1 cellular context compared by ENCODE assay signal in the genomic region with DNA sequence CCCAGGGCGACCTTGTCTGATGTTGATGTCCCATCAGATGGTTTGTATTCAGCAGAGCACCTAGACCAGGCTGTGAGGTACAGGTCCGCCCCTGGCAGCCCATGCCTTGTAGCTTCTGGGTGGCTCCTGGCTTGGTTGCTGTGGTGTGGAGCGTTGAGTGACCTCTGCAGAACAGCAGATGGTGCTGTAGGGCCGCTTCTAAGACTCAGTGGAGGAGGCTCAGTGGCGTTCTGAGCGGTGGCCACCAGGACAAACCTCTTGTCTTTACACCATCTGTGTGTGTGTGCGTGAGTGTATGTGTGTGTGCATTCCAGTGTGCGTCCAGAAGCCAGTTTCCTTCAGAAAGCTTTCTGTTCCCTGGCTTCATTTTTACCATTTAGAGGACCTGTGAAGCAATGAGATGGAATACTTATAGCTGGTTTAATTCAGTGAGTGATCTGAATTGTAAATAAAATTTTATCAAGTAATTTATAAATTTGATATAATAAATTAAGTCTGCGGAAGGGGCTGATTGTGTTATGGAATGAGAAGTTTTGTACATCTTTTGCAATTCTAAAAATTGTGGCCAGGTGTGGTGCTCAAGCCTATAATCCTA.
TF ChIP-seq lines count a peak whose summit lies in the region.

No MANE protein-coding gene starts in this region.

TF ChIP-seq in K562, 482 proteins besides CTCF, POLR2A, EP300 and RAD21 (continued from another document and continues in another):
- TF ChIP-seq, protein P1, sequence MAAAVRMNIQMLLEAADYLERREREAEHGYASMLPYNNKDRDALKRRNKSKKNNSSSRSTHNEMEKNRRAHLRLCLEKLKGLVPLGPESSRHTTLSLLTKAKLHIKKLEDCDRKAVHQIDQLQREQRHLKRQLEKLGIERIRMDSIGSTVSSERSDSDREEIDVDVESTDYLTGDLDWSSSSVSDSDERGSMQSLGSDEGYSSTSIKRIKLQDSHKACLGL (CRISPR knock-in tag; IDR thresholded peaks at IDR 0.05; ENCODE audit: borderline replicate concordance, poor library complexity, severe bottlenecking) = no peak
- TF ChIP-seq ZNF431 (CRISPR knock-in tag; IDR thresholded peaks at IDR 0.05) (no peak), EP400 (IDR thresholded peaks at IDR 0.05) (no peak), PHTF2 (CRISPR knock-in tag; IDR thresholded peaks at IDR 0.05) (no peak), ZNF696 (CRISPR knock-in tag; conservative IDR thresholded peaks at IDR 0.05) (no peak), ZNF232 (CRISPR knock-in tag; IDR thresholded peaks at IDR 0.05) (no peak), FOSL1 (tag; conservative IDR thresholded peaks at IDR 0.05) (no peak), WHSC1 (IDR thresholded peaks at IDR 0.05; ENCODE audit: low read length) (no peak), ZNF76 (CRISPR knock-in tag; IDR thresholded peaks at IDR 0.05; ENCODE audit: borderline replicate concordance) (no peak), KLF16 (IDR thresholded peaks at IDR 0.05) (no peak), TEAD4 (IDR thresholded peaks at IDR 0.05; ENCODE audit: low read length) (0 out of 2 replicates have a peak, but pooled peaks have one; percentile 52), TEAD4 (CRISPR knock-in tag; IDR thresholded peaks at IDR 0.05; ENCODE audit: borderline replicate concordance) (no peak), MTA1 (IDR thresholded peaks at IDR 0.05; ENCODE audit: borderline replicate concordance) (no peak), MECOM (CRISPR knock-in tag; IDR thresholded peaks at IDR 0.05) (no peak), MYBL2 (IDR thresholded peaks at IDR 0.05; ENCODE audit: low read depth) (no peak), MYBL2 (CRISPR knock-in tag; IDR thresholded peaks at IDR 0.05; ENCODE audit: borderline replicate concordance) (no peak), NFIX (CRISPR knock-in tag; IDR thresholded peaks at IDR 0.05; ENCODE audit: low read depth) (no peak), ATF7 (IDR thresholded peaks at IDR 0.05) (0 out of 2 replicates have a peak, but pooled peaks have one; percentile 37), ZNF668 (CRISPR knock-in tag; IDR thresholded peaks at IDR 0.05) (no peak), ZKSCAN3 (CRISPR knock-in tag; IDR thresholded peaks at IDR 0.05) (no peak), ZNF766 (CRISPR knock-in tag; conservative IDR thresholded peaks at IDR 0.05) (no peak), CTBP1 (IDR thresholded peaks at IDR 0.05; ENCODE audit: borderline replicate concordance) (peak; percentile 39; the same call in 1 of the 2 replicates), GTF2F1 (IDR thresholded peaks at IDR 0.05; ENCODE audit: low read depth, low read length) (no peak), KHSRP (IDR thresholded peaks at IDR 0.05) (no peak), ZNF384 (IDR thresholded peaks at IDR 0.05; ENCODE audit: low read depth, low read length) (peak; percentile 39; the same call in 1 of the 2 replicates), ZNF165 (CRISPR knock-in tag; IDR thresholded peaks at IDR 0.05; ENCODE audit: borderline replicate concordance) (no peak), NCOA4 (IDR thresholded peaks at IDR 0.05; ENCODE audit: partially characterized antibody) (no peak), RB1 (IDR thresholded peaks at IDR 0.05; ENCODE audit: low read depth) (peak; percentile 77; the same call in 1 of the 2 replicates), TEAD1 (CRISPR knock-in tag; IDR thresholded peaks at IDR 0.05) (peak; percentile 78 to 89), RBM17 (IDR thresholded peaks at IDR 0.05; ENCODE audit: borderline replicate concordance, low read depth, low read length) (no peak), SMARCE1 (IDR thresholded peaks at IDR 0.05) (no peak), NFYB (IDR thresholded peaks at IDR 0.05; ENCODE audit: extremely low read depth, insufficient read length) (no peak), CBX5 (IDR thresholded peaks at IDR 0.05; ENCODE audit: borderline replicate concordance, low read depth) (no peak), SAFB2 (IDR thresholded peaks at IDR 0.05; ENCODE audit: borderline replicate concordance, low read depth, low read length, severe bottlenecking) (no peak), TARDBP (IDR thresholded peaks at IDR 0.05) (peak; percentile 73; the same call in 1 of the 2 replicates), GABPB1 (CRISPR knock-in tag; IDR thresholded peaks at IDR 0.05) (peak; percentile 39; the same call in 1 of the 2 replicates), ZNF408 (CRISPR knock-in tag; IDR thresholded peaks at IDR 0.05; ENCODE audit: low read depth) (no peak), SREBF1 (IDR thresholded peaks at IDR 0.05; ENCODE audit: borderline replicate concordance, low read depth, low read length) (no peak), ZNF184 (CRISPR knock-in tag; IDR thresholded peaks at IDR 0.05) (no peak), ARHGAP35 (IDR thresholded peaks at IDR 0.05; ENCODE audit: partially characterized antibody) (no peak), BRF1 (IDR thresholded peaks at IDR 0.05; ENCODE audit: borderline replicate concordance, extremely low read depth, insufficient read length) (no peak), RFX5 (IDR thresholded peaks at IDR 0.05; ENCODE audit: low read depth, low read length) (no peak), SMARCB1 (IDR thresholded peaks at IDR 0.05; ENCODE audit: insufficient read length, low read depth) (no peak), PHF20 (IDR thresholded peaks at IDR 0.05; ENCODE audit: partially characterized antibody) (no peak), ILF3 (IDR thresholded peaks at IDR 0.05; ENCODE audit: borderline replicate concordance) (no peak), ELF4 (CRISPR knock-in tag; IDR thresholded peaks at IDR 0.05) (no peak), HCFC1 (IDR thresholded peaks at IDR 0.05; ENCODE audit: low read depth, low read length) (no peak), MAFG (tag; conservative IDR thresholded peaks at IDR 0.05) (no peak), FUS (optimal IDR thresholded peaks at IDR 0.05; ENCODE audit: low read depth, low read length) (no peak), ZNF212 (CRISPR knock-in tag; IDR thresholded peaks at IDR 0.05) (no peak), ZNF436 (CRISPR knock-in tag; IDR thresholded peaks at IDR 0.05) (no peak), TBL1XR1 (IDR thresholded peaks at IDR 0.05; ENCODE audit: low read length in 2 of 2) (no peak), CCAR2 (IDR thresholded peaks at IDR 0.05; ENCODE audit: low read depth, low read length) (no peak), EZH2 (IDR thresholded peaks at IDR 0.05; ENCODE audit: borderline replicate concordance, low read depth, low read length) (no peak), HOXB6 (CRISPR knock-in tag; IDR thresholded peaks at IDR 0.05; ENCODE audit: borderline replicate concordance) (0 out of 2 replicates have a peak, but pooled peaks have one; percentile 31), YBX1 (IDR thresholded peaks at IDR 0.05) (no peak), SMC3 (conservative IDR thresholded peaks at IDR 0.05; ENCODE audit: insufficient read depth, low read depth, low read length) (peak; percentile 97), PTBP1 (IDR thresholded peaks at IDR 0.05; ENCODE audit: low read depth, low read length) (no peak), ATF1 (CRISPR knock-in tag; IDR thresholded peaks at IDR 0.05) (no peak), ATF1 (tag; IDR thresholded peaks at IDR 0.05) (peak; percentile 35; the same call in 1 of the 2 replicates), ZNF444 (CRISPR knock-in tag; IDR thresholded peaks at IDR 0.05) (no peak), SLC30A9 (CRISPR knock-in tag; IDR thresholded peaks at IDR 0.05) (no peak), KLF6 (CRISPR knock-in tag; IDR thresholded peaks at IDR 0.05; ENCODE audit: borderline replicate concordance) (no peak), NR3C1 (CRISPR knock-in tag; IDR thresholded peaks at IDR 0.05) (no peak), ZNF24 (IDR thresholded peaks at IDR 0.05) (peak; percentile 47; the same call in 1 of the 2 replicates), ZNF75A (CRISPR knock-in tag; IDR thresholded peaks at IDR 0.05) (no peak), ARNT (IDR thresholded peaks at IDR 0.05) (peak in 1 of 2 experiments; percentile 34; a peak in 1 of 4 replicates)
- TF ChIP-seq, protein P2, sequence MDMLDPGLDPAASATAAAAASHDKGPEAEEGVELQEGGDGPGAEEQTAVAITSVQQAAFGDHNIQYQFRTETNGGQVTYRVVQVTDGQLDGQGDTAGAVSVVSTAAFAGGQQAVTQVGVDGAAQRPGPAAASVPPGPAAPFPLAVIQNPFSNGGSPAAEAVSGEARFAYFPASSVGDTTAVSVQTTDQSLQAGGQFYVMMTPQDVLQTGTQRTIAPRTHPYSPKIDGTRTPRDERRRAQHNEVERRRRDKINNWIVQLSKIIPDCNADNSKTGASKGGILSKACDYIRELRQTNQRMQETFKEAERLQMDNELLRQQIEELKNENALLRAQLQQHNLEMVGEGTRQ (CRISPR knock-in tag; IDR thresholded peaks at IDR 0.05) = no peak
- TF ChIP-seq, protein P3, sequence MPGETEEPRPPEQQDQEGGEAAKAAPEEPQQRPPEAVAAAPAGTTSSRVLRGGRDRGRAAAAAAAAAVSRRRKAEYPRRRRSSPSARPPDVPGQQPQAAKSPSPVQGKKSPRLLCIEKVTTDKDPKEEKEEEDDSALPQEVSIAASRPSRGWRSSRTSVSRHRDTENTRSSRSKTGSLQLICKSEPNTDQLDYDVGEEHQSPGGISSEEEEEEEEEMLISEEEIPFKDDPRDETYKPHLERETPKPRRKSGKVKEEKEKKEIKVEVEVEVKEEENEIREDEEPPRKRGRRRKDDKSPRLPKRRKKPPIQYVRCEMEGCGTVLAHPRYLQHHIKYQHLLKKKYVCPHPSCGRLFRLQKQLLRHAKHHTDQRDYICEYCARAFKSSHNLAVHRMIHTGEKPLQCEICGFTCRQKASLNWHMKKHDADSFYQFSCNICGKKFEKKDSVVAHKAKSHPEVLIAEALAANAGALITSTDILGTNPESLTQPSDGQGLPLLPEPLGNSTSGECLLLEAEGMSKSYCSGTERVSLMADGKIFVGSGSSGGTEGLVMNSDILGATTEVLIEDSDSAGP (CRISPR knock-in tag; IDR thresholded peaks at IDR 0.05) = no peak
- TF ChIP-seq, protein P4, sequence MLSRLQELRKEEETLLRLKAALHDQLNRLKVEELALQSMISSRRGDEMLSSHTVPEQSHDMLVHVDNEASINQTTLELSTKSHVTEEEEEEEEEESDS (CRISPR knock-in tag; IDR thresholded peaks at IDR 0.05) = no peak
- TF ChIP-seq, protein P5, sequence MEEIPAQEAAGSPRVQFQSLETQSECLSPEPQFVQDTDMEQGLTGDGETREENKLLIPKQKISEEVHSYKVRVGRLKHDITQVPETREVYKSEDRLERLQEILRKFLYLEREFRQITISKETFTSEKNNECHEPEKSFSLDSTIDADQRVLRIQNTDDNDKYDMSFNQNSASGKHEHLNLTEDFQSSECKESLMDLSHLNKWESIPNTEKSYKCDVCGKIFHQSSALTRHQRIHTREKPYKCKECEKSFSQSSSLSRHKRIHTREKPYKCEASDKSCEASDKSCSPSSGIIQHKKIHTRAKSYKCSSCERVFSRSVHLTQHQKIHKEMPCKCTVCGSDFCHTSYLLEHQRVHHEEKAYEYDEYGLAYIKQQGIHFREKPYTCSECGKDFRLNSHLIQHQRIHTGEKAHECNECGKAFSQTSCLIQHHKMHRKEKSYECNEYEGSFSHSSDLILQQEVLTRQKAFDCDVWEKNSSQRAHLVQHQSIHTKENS (CRISPR knock-in tag; IDR thresholded peaks at IDR 0.05) = no peak
- TF ChIP-seq, protein P6, sequence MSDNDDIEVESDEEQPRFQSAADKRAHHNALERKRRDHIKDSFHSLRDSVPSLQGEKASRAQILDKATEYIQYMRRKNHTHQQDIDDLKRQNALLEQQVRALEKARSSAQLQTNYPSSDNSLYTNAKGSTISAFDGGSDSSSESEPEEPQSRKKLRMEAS (CRISPR knock-in tag; IDR thresholded peaks at IDR 0.05) = peak; percentile 56
- TF ChIP-seq, protein P7, sequence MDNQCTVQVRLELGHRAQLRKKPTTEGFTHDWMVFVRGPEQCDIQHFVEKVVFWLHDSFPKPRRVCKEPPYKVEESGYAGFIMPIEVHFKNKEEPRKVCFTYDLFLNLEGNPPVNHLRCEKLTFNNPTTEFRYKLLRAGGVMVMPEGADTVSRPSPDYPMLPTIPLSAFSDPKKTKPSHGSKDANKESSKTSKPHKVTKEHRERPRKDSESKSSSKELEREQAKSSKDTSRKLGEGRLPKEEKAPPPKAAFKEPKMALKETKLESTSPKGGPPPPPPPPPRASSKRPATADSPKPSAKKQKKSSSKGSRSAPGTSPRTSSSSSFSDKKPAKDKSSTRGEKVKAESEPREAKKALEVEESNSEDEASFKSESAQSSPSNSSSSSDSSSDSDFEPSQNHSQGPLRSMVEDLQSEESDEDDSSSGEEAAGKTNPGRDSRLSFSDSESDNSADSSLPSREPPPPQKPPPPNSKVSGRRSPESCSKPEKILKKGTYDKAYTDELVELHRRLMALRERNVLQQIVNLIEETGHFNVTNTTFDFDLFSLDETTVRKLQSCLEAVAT (IDR thresholded peaks at IDR 0.05) = peak in 1 of 2 experiments; percentile 74; a peak in 1 of 4 replicates
- TF ChIP-seq, protein P8, sequence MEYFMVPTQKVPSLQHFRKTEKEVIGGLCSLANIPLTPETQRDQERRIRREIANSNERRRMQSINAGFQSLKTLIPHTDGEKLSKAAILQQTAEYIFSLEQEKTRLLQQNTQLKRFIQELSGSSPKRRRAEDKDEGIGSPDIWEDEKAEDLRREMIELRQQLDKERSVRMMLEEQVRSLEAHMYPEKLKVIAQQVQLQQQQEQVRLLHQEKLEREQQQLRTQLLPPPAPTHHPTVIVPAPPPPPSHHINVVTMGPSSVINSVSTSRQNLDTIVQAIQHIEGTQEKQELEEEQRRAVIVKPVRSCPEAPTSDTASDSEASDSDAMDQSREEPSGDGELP (CRISPR knock-in tag; IDR thresholded peaks at IDR 0.05; ENCODE audit: borderline replicate concordance) = peak; percentile 75
- TF ChIP-seq, protein P9, sequence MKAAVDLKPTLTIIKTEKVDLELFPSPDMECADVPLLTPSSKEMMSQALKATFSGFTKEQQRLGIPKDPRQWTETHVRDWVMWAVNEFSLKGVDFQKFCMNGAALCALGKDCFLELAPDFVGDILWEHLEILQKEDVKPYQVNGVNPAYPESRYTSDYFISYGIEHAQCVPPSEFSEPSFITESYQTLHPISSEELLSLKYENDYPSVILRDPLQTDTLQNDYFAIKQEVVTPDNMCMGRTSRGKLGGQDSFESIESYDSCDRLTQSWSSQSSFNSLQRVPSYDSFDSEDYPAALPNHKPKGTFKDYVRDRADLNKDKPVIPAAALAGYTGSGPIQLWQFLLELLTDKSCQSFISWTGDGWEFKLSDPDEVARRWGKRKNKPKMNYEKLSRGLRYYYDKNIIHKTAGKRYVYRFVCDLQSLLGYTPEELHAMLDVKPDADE (conservative IDR thresholded peaks at IDR 0.05; ENCODE audit: control insufficient read depth, low read depth, low read length) = no peak
- TF ChIP-seq, protein P10, sequence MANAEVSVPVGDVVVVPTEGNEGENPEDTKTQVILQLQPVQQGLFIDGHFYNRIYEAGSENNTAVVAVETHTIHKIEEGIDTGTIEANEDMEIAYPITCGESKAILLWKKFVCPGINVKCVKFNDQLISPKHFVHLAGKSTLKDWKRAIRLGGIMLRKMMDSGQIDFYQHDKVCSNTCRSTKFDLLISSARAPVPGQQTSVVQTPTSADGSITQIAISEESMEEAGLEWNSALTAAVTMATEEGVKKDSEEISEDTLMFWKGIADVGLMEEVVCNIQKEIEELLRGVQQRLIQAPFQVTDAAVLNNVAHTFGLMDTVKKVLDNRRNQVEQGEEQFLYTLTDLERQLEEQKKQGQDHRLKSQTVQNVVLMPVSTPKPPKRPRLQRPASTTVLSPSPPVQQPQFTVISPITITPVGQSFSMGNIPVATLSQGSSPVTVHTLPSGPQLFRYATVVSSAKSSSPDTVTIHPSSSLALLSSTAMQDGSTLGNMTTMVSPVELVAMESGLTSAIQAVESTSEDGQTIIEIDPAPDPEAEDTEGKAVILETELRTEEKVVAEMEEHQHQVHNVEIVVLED (CRISPR knock-in tag; IDR thresholded peaks at IDR 0.05) = no peak
